In the genomic region with DNA sequence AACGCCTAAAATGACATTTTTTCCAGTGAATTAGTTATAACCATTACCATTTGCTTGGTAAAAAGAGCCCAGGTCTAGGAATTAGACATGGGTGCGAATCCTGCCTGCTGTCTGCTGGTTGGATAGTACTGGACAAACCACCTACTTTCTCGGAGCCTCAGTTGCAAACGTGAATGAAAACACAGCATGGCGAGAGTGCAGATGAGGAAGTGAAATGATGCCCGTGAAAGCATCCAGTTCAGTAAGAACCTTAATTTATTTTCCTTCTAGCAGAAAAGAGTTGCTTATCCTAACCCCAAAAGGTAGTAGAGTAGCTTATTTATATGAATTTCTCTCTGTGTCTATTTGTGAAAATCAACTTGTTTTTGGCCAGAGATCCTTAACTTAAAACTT, we compare ENCODE assay signal across 28 cellular contexts.
DNase-seq lines count a peak whose midpoint lies in the region; ATAC-seq, FAIRE-seq and TF ChIP-seq lines count a peak whose summit lies in the region.
"Had no signal": no experiment of that assay in that cellular context is flagged by ENCODE, and none has a peak within 500 bp of the region (broad histone marks: within the 10 kb centered on the region; RNA-seq: fewer than 3 reads in every experiment).

No MANE protein-coding gene starts in this region.

- H3K27ac ChIP-seq in K562 (ENCODE audit: extremely low read depth, low read depth, low read length) (0 out of 3 replicates have a peak overlapping the region, but pooled peaks have one; percentile 24), osteoblast (ENCODE audit: low read depth, low read length) (peak overlapping the region; percentile 71)
- H3K27ac ChIP-seq: coronary artery, left lung, SJCRH30 had no signal

- TF ChIP-seq POLR2A in GM12891 (IDR thresholded peaks at IDR 0.05; ENCODE audit: low read depth, low read length) (no peak), K562 (conservative IDR thresholded peaks at IDR 0.05) (no peak)

- H2AFZ ChIP-seq in K562 (ENCODE audit: low read depth, low read length) (peak overlapping the region; percentile 49), osteoblast (ENCODE audit: low read length) (peak overlapping the region; percentile 81)

- POLR2A ChIA-PET in K562 (lab: Yijun Ruan, JAX) = interaction anchor here (0.6 kb wide), 1 partner anchor 96 kb away, joined by 3 read pairs; no protein-coding TSS in a partner anchor

- CTCF ChIA-PET in K562 (lab: Yijun Ruan, JAX; ENCODE audit: low intra/inter-chr PET ratio) = no interaction called here

- TF ChIP-seq RAD21 in K562 (CRISPR knock-in tag; conservative IDR thresholded peaks at IDR 0.05 in 1 of 2, IDR thresholded peaks at IDR 0.05 in 1 of 2) = no peak

- no peak for ATAC-seq in K562
- ATAC-seq in GM21423 (IDR thresholded peaks at IDR 0.05; ENCODE audit: unreplicated experiment) = no peak
- ATAC-seq in HG03108 (IDR thresholded peaks at IDR 0.05; ENCODE audit: unreplicated experiment) = no peak
- ATAC-seq in HG03342 (IDR thresholded peaks at IDR 0.05; ENCODE audit: unreplicated experiment) = no peak
- ATAC-seq: CD8-positive, alpha-beta T cell; T-cell had no signal

- 68% methylated on average over 6 of the region's 6 CpGs for WGBS in K562 (ENCODE audit: insufficient coverage, low coverage, missing lambda C conversion rate)

- H3K9me1 ChIP-seq in K562 (ENCODE audit: control insufficient read depth, insufficient read depth, low read length) = no peaks in the 10 kb centered on the region

- H3K4me3 ChIP-seq in K562 = no peak overlapping the region
- no peak overlapping the region for H3K4me3 ChIP-seq in osteoblast (ENCODE audit: insufficient read depth, low read length)
- H3K4me3 ChIP-seq: coronary artery, left lung, SJCRH30, thoracic aorta had no signal

- peaks cover 0 to 47% of the 10 kb centered on the region in 2 experiments; a peak in 3 of 5 replicates for H3K4me1 ChIP-seq in K562 (replicated peaks in 1 of 2; ENCODE audit: control insufficient read depth in 2 of 2, insufficient read depth in 2 of 2, low read length in 2 of 2)
- peaks cover 36% of the 10 kb centered on the region for H3K4me1 ChIP-seq in osteoblast (ENCODE audit: insufficient read depth, low read length)
- H3K4me1 ChIP-seq: BE2C had no signal

- no peaks in the 10 kb centered on the region for H3K27me3 ChIP-seq in K562 (ENCODE audit: control insufficient read depth in 2 of 2, insufficient read depth in 2 of 2, low read length in 2 of 2)
- H3K27me3 ChIP-seq in osteoblast (ENCODE audit: insufficient read depth, low read length) = no peaks in the 10 kb centered on the region
- H3K27me3 ChIP-seq: BE2C, left lung, SJCRH30 had no signal

- H3K79me2 ChIP-seq in K562 (ENCODE audit: control insufficient read depth, insufficient read depth, low read length) (no peaks in the 10 kb centered on the region), osteoblast (ENCODE audit: insufficient read depth, low read length) (no peaks in the 10 kb centered on the region)

- H3K36me3 ChIP-seq in K562 (ENCODE audit: control insufficient read depth, insufficient read depth, low read length) (no peaks in the 10 kb centered on the region), osteoblast (ENCODE audit: insufficient read depth, low read length) (no peaks in the 10 kb centered on the region)
- H3K36me3 ChIP-seq: BE2C, left lung, SJCRH30, thoracic aorta had no signal

- H3K9ac ChIP-seq in K562 (ENCODE audit: insufficient read depth in 1 of 2, low read depth in 2 of 2, low read length in 2 of 2) = no peak overlapping the region

- no peak for TF ChIP-seq EP300 in K562 (IDR thresholded peaks at IDR 0.05; ENCODE audit: low read length)

- DNase-seq in GM12891 (ENCODE audit: insufficient read length, low spot score) (no peak), MV-4-11 (lab: John Stamatoyannopoulos, UW) (peak; percentile 19), K562 (ENCODE audit: extremely low read depth in 1 of 4, low spot score in 3 of 4) (no peak), osteoblast (ENCODE audit: insufficient read length, low spot score, missing footprints) (no peak)
- no peak for DNase-seq in activated effector memory CD4-positive, alpha-beta T cell treated with Interleukin-2 at 50 U/mL for 16 hours
- DNase-seq: activated CD4-positive, alpha-beta T cell treated with anti-CD3 and anti-CD28 coated beads for 48 hours; activated CD8-positive, alpha-beta memory T cell treated with anti-CD3 and anti-CD28 coated beads for 24 hours; activated effector memory CD4-positive, alpha-beta T cell treated with anti-CD3 and anti-CD28 coated beads, Interleukin-2, amount 50 U/mL, for 16 hours; anterior cingulate cortex; BE2C; CD8-positive, alpha-beta T cell; effector memory CD4-positive, alpha-beta T cell; glutamatergic neuron; GOT3; KBM-7; left lung; NCI-H1417 treated with DMSO at 0.1 percent for 48 hours; NCI-H2081; SJCRH30; stimulated activated CD4-positive, alpha-beta T cell treated with anti-CD3 and anti-CD28 coated beads, Interleukin-2, amount 100 ng/mL, for 24 hours; T-cell had no signal

- TF ChIP-seq CTCF in K562 (IDR thresholded peaks at IDR 0.05 in 2 of 3, conservative IDR thresholded peaks at IDR 0.05 in 1 of 3; ENCODE audit: insufficient read depth in 2 of 3, low read depth in 1 of 3, low read length in 3 of 3) = no peak
- no peak for TF ChIP-seq CTCF in osteoblast (IDR thresholded peaks at IDR 0.05; ENCODE audit: extremely low read depth, low read depth, low read length)

- FAIRE-seq in GM12891 (lab: Jason Lieb, UNC) = peak; percentile 70
- no peak for FAIRE-seq in K562 (lab: Jason Lieb, UNC)
- FAIRE-seq: GM12892, urothelium cell line had no signal

- H4K20me1 ChIP-seq in K562 (replicated peaks; ENCODE audit: control insufficient read depth, insufficient read depth, low read length) (no peaks in the 10 kb centered on the region), osteoblast (ENCODE audit: insufficient read depth, low read length) (no peaks in the 10 kb centered on the region)

- H3K4me2 ChIP-seq in K562 (ENCODE audit: insufficient read depth, low read length) = no peak overlapping the region
- no peak overlapping the region for H3K4me2 ChIP-seq in osteoblast (ENCODE audit: insufficient read depth, low read length)

- no TSS peak for BruUV-seq in K562 (replicated peaks; lab: Mats Ljungman, UMichigan)

- H3K9me3 ChIP-seq in K562 (replicated peaks; ENCODE audit: control insufficient read depth, insufficient read depth, low read depth, low read length) (no peaks in the 10 kb centered on the region), osteoblast (ENCODE audit: low read depth, low read length) (no peaks in the 10 kb centered on the region)
- H3K9me3 ChIP-seq: BE2C, left lung, SJCRH30, thoracic aorta had no signal

- in situ Hi-C loops in K562 (cut with MboI) = no loop called here

- intact Hi-C loops in K562 (cut with micrococcal nuclease) = loop anchor here (5.0 kb wide), 1 partner anchor 105 kb away; no protein-coding TSS in a partner anchor

TF ChIP-seq in GM12891, 5 proteins besides CTCF, POLR2A, EP300 and RAD21:
- TF ChIP-seq POLR2AphosphoS5 (IDR thresholded peaks at IDR 0.05; ENCODE audit: low read depth, low read length) (no peak), SPI1 (IDR thresholded peaks at IDR 0.05; ENCODE audit: low read depth, low read length) (peak; percentile 86), PAX5 (IDR thresholded peaks at IDR 0.05; ENCODE audit: insufficient read depth, low read length, severe bottlenecking) (no peak)
TF ChIP-seq in GM12891: peak in this region for 1.

TF ChIP-seq in K562, 482 proteins besides CTCF, POLR2A, EP300 and RAD21:
- TF ChIP-seq, protein P1, sequence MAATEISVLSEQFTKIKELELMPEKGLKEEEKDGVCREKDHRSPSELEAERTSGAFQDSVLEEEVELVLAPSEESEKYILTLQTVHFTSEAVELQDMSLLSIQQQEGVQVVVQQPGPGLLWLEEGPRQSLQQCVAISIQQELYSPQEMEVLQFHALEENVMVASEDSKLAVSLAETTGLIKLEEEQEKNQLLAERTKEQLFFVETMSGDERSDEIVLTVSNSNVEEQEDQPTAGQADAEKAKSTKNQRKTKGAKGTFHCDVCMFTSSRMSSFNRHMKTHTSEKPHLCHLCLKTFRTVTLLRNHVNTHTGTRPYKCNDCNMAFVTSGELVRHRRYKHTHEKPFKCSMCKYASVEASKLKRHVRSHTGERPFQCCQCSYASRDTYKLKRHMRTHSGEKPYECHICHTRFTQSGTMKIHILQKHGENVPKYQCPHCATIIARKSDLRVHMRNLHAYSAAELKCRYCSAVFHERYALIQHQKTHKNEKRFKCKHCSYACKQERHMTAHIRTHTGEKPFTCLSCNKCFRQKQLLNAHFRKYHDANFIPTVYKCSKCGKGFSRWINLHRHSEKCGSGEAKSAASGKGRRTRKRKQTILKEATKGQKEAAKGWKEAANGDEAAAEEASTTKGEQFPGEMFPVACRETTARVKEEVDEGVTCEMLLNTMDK (IDR thresholded peaks at IDR 0.05; ENCODE audit: borderline replicate concordance, insufficient read depth, low read depth, low read length, poor library complexity, severe bottlenecking) = no peak
- TF ChIP-seq NFE2L1 (tag; IDR thresholded peaks at IDR 0.05; ENCODE audit: borderline replicate concordance, low read depth) (no peak), ZNF830 (CRISPR knock-in tag; IDR thresholded peaks at IDR 0.05) (no peak), NBN (IDR thresholded peaks at IDR 0.05; ENCODE audit: low read depth) (no peak), NFATC3 (IDR thresholded peaks at IDR 0.05) (no peak)
- TF ChIP-seq, protein P2, sequence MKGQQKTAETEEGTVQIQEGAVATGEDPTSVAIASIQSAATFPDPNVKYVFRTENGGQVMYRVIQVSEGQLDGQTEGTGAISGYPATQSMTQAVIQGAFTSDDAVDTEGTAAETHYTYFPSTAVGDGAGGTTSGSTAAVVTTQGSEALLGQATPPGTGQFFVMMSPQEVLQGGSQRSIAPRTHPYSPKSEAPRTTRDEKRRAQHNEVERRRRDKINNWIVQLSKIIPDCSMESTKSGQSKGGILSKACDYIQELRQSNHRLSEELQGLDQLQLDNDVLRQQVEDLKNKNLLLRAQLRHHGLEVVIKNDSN (CRISPR knock-in tag; IDR thresholded peaks at IDR 0.05) = no peak
